Comparison of ENCODE assay signal across 21 cellular contexts in genomic region chr20:2116170-2116940, GRCh38. TPM values are rescaled to one million over a fixed set of nuclear protein-coding genes. Genes with fewer than 3 reads are reported as not detected.
DNase-seq lines count a peak whose midpoint lies in the region; ATAC-seq and TF ChIP-seq lines count a peak whose summit lies in the region.
"Had no signal": no experiment of that assay in that cellular context is flagged by ENCODE, and none has a peak within 500 bp of the region (broad histone marks: within the 10 kb centered on the region; RNA-seq: fewer than 3 reads in every experiment).

No MANE protein-coding gene starts in this region.

- H3K79me1 ChIP-seq in neuronal stem cell (ENCODE audit: low read depth, low read length): peaks cover 6% of the 10 kb centered on the region

- H3K4me1 ChIP-seq in spleen (peaks cover 10 to 94% (median 58%) of the 10 kb centered on the region in 6 donors), neuronal stem cell (ENCODE audit: control insufficient read depth in 2 of 2, insufficient read depth in 1 of 2, low read depth in 1 of 2, low read length in 2 of 2) (no peaks in the 10 kb centered on the region)

- no peak overlapping the region for H2BK15ac ChIP-seq in neuronal stem cell (ENCODE audit: low read length)

- H3K27ac Mint-ChIP-seq in CD14-positive monocyte: peak overlapping the region in 4 of 7 donors; percentile 33 to 60 (median 48)

- H3K9ac ChIP-seq in neuronal stem cell (ENCODE audit: low read depth, low read length, poor library complexity): no peak overlapping the region
- H3K9ac ChIP-seq: GM23248, SK-N-SH had no signal

- no peak overlapping the region for H3K14ac ChIP-seq in neuronal stem cell (ENCODE audit: low read length)

- H3K36me3 ChIP-seq in spleen (peaks cover 0 to 63% (median 19%) of the 10 kb centered on the region in 6 donors), neuronal stem cell (replicated peaks in 1 of 2; ENCODE audit: control insufficient read depth in 2 of 2, insufficient read depth in 2 of 2, low read length in 2 of 2) (peaks cover 15 to 91% of the 10 kb centered on the region in 2 donors)

- peaks cover 54 to 71% of the 10 kb centered on the region in 2 donors for H3K36me3 Mint-ChIP-seq in CD14-positive monocyte

- ATAC-seq in GM21786 (IDR thresholded peaks at IDR 0.05; ENCODE audit: unreplicated experiment): no peak

- H3K9me3 ChIP-seq in spleen: no peaks in the 10 kb centered on the region
- no peaks in the 10 kb centered on the region for H3K9me3 ChIP-seq in neuronal stem cell (replicated peaks in 1 of 2; ENCODE audit: control insufficient read depth in 2 of 2, insufficient read depth in 1 of 2, low read depth in 1 of 2, low read length in 2 of 2)
- H3K9me3 ChIP-seq: SK-N-SH had no signal

- 88 to 95% (median 93%) methylated on average over 9 of the region's 9 CpGs for WGBS in spleen, 5 donors
- WGBS in neuronal stem cell (ENCODE audit: extremely low coverage in 2 of 2, insufficient read length in 2 of 2, insufficient replicate concordance in 1 of 2), 2 donors: no CpG with 5 or more reads among the region's 9 CpGs

- no peak overlapping the region for H3K4me3 Mint-ChIP-seq in CD14-positive monocyte

- H2AFZ ChIP-seq in neuronal stem cell (ENCODE audit: low read length): no peak overlapping the region
- H2AFZ ChIP-seq: GM23248 had no signal

- H3K18ac ChIP-seq in neuronal stem cell (ENCODE audit: low read length): no peak overlapping the region

- no peak overlapping the region for H4K8ac ChIP-seq in neuronal stem cell (ENCODE audit: low read depth, low read length)

- no peak for TF ChIP-seq CTCF in CD14-positive monocyte (IDR thresholded peaks at IDR 0.05)
- no peak for TF ChIP-seq CTCF in spleen (IDR thresholded peaks at IDR 0.05 in 8 of 11, conservative IDR thresholded peaks at IDR 0.05 in 3 of 11)

- no peak for TF ChIP-seq POLR2A in spleen (IDR thresholded peaks at IDR 0.05)

- intact Hi-C loops in CD14-positive monocyte (cut with micrococcal nuclease): no loop called here
- intact Hi-C loops in spleen (cut with DNase I; ENCODE audit: low total_unique reads): no loop called here

- peaks cover 0 to 4% (median 2%) of the 10 kb centered on the region in 3 donors for H3K27me3 Mint-ChIP-seq in CD14-positive monocyte (ENCODE audit: low read depth in 3 of 3)
- H3K27me3 Mint-ChIP-seq: CD4-positive, CD25-positive, alpha-beta regulatory T cell had no signal

- no peaks in the 10 kb centered on the region for H3K27me3 ChIP-seq in spleen (replicated peaks in 1 of 7)
- H3K27me3 ChIP-seq in neuronal stem cell (ENCODE audit: control insufficient read depth in 3 of 3, insufficient read depth in 3 of 3, low read depth in 1 of 3, low read length in 3 of 3): no peaks in the 10 kb centered on the region

- no peak overlapping the region for H2BK12ac ChIP-seq in neuronal stem cell (ENCODE audit: low read length)

- no peak overlapping the region for H3K4ac ChIP-seq in neuronal stem cell (ENCODE audit: low read length)

- no peak overlapping the region for H2AK5ac ChIP-seq in neuronal stem cell (ENCODE audit: low read depth, low read length)

- H2BK120ac ChIP-seq in neuronal stem cell (ENCODE audit: low read depth, low read length): no peak overlapping the region

- peak; percentile 8 for DNase-seq in NCI-H2107 treated with DMSO at 0.1 percent for 48 hours (lab: John Stamatoyannopoulos, UW; ENCODE audit: unreplicated experiment)
- no peak for DNase-seq in NCI-H2107 (lab: John Stamatoyannopoulos, UW)
- DNase-seq in CD14-positive monocyte (ENCODE audit: low spot score): no peak
- peak; percentile 23 for DNase-seq in islet precursor cell
- DNase-seq in spleen: peak; percentile 58
- no peak for DNase-seq in neuronal stem cell (ENCODE audit: low spot score)
- DNase-seq in HK-2 (ENCODE audit: unreplicated experiment): no peak
- DNase-seq: 8988T; ACHN; CD4-positive, CD25-positive, alpha-beta regulatory T cell; GM23248; H7; Karpas-422; NCI-H1092 treated with DMSO at 0.1 percent for 48 hours; NCI-H1436; NCI-H187; NCI-H2171; NCI-H345; NCI-H510A treated with DMSO at 0.1 percent for 48 hours; SK-N-SH had no signal

- H3K23ac ChIP-seq in neuronal stem cell (ENCODE audit: low read depth, low read length, poor library complexity): no peak overlapping the region

- H3K4me2 ChIP-seq in neuronal stem cell (ENCODE audit: insufficient read depth, low read length, poor library complexity, severe bottlenecking): no peak overlapping the region
- H3K4me2 ChIP-seq: SK-N-SH had no signal

- H3K4me3 ChIP-seq in spleen (no peak overlapping the region), neuronal stem cell (ENCODE audit: low read length in 2 of 2) (no peak overlapping the region)
- H3K4me3 ChIP-seq: GM23248 had no signal

- no peak overlapping the region for H4K91ac ChIP-seq in neuronal stem cell (ENCODE audit: low read depth, low read length, poor library complexity)

- no peak overlapping the region for H2BK5ac ChIP-seq in neuronal stem cell (ENCODE audit: low read length)

- no peaks in the 10 kb centered on the region for H3K9me3 Mint-ChIP-seq in CD14-positive monocyte
- H3K9me3 Mint-ChIP-seq: CD4-positive, CD25-positive, alpha-beta regulatory T cell had no signal

- H3K27ac ChIP-seq in spleen (peak overlapping the region in 2 of 8 donors; percentile 55 to 58), neuronal stem cell (replicated peaks; ENCODE audit: low read length) (no peak overlapping the region)
- H3K27ac ChIP-seq: GM23248 had no signal

- H3K4me1 Mint-ChIP-seq in CD14-positive monocyte: peaks cover 26% of the 10 kb centered on the region

RNA-seq across cellular contexts. Expression of gene STK35, which starts 14.7 kb away (rescaled TPM):
- polyA plus RNA-seq in CD14-positive monocyte (1 to 10 TPM; 1.2 to 2.0 TPM), spleen (1 to 10 TPM; 1.8 to 4.7 (median 2.2) TPM)
- 10 to 100 TPM; 12.1 to 25.4 (median 16.7) TPM for total RNA-seq in spleen
- polyA plus RNA-seq in neuronal stem cell (2013, experiment 1 of 2): 25.6 TPM
- 26.5 TPM for polyA plus RNA-seq in neuronal stem cell (2013, experiment 2 of 2)

Comparison
In these comparisons a context has a peak if more than half of its experiments do, and no peak if none do; other contexts are left out.
1. DNase-seq: peak in NCI-H2107 treated with DMSO at 0.1 percent for 48 hours (single experiment), islet precursor cell (single experiment) and spleen (single experiment); none in NCI-H2107 (single experiment), CD14-positive monocyte (single experiment), neuronal stem cell (single experiment) and HK-2 (single experiment).